Comparison of ENCODE assay signal across 8 cellular contexts in the genomic region with DNA sequence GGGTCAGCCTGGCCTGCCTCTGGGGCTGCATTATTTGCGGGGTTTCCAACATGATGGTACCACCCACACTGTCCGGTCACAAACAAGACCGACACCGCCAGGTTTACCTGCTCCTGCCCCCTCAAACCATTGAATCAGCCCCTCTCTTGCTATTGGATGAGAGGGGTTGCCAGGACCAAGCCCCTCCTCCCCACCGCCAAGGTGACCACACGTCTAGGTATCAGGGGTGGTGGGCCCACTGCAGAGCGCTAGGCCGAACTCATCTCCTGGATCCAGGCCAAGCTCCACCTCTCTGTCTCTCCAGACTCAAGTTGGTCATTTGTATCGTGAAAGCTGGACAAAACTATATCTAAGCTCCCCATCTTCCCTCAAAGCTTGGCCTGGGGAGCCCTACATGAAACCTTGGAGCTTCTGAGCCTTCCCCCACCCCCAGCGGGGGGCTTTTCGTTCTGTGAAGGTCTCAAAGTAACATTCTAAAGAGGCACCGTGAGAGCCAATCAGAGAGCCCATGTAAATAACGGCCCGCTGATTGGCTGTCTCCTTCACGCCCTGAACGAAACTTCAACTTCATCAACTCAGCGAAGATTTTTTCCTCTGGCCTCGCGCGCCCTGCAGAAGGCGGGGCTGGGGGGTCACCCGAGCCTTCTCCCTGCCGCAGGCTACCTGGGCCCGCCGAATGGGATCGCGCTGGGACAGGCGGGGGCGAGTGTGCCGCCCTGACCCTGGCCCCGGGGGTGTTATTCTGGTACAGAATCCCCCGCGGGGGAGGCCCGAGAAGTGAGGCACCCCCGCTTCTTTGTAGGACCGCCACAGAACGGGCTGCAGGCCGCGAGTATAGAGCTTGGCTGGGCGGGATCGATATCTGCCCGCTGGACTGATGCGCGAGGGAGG. TPM values are rescaled to one million over a fixed set of nuclear protein-coding genes. Genes with fewer than 3 reads are reported as not detected.
DNase-seq lines count a peak whose midpoint lies in the region; ATAC-seq and TF ChIP-seq lines count a peak whose summit lies in the region.

No MANE protein-coding gene starts in this region.

- no peak for TF ChIP-seq POLR2A in transverse colon (IDR thresholded peaks at IDR 0.05)

- 9% methylated on average over 42 of the region's 44 CpGs; no CpG with 5 or more reads in 1 of the 2 donors for WGBS in transverse colon (ENCODE audit: low coverage in 1 of 2), 2 donors

- H3K27ac Mint-ChIP-seq in nephron progenitor cell: peak overlapping the region; percentile 98

- H3K4me1 Mint-ChIP-seq in nephron progenitor cell: peaks cover 90% of the 10 kb centered on the region

- peaks cover 21 to 33% (median 22%) of the 10 kb centered on the region in 4 donors for H3K4me1 ChIP-seq in transverse colon

- H3K27me3 ChIP-seq in transverse colon: peaks cover 48% of the 10 kb centered on the region

- TF ChIP-seq CTCF in foreskin fibroblast (IDR thresholded peaks at IDR 0.05; ENCODE audit: low read depth, low read length) (no peak), nephron progenitor cell (IDR thresholded peaks at IDR 0.05) (no peak), transverse colon (IDR thresholded peaks at IDR 0.05) (no peak)

- TF ChIP-seq EP300 in transverse colon (IDR thresholded peaks at IDR 0.05; ENCODE audit: low read depth): no peak

- no peaks in the 10 kb centered on the region for H3K9me3 ChIP-seq in transverse colon

- no peaks in the 10 kb centered on the region for H3K36me3 Mint-ChIP-seq in nephron progenitor cell (ENCODE audit: low read depth)

- in situ Hi-C loops in G401 (cut with HindIII; ENCODE audit: low sequenced_read_pairs) (loop anchor here (5.0 kb wide), 1 partner anchor 44 kb away; no protein-coding TSS in a partner anchor), transverse colon (cut with MboI; ENCODE audit: low pct_ligation_motif_present in 1 of 4, low pct_unique_long_range_greater_than_20kb in 1 of 4, low sequenced_read_pairs in 3 of 4) (no loop called here)

- H3K36me3 ChIP-seq in transverse colon: no peaks in the 10 kb centered on the region

- peak overlapping the region in 2 of 4 donors; percentile 2 to 10 for H3K27ac ChIP-seq in transverse colon

- DNase-seq in G401 (ENCODE audit: low spot score) (peak; percentile 85), OCI-M1 (lab: John Stamatoyannopoulos, UW) (peak; percentile 71), activated gamma-delta T cell treated with Interleukin-2 at 50 U/mL for 16 hours (peak; percentile 44), foreskin fibroblast (peak; percentile 65 to 82), nephron progenitor cell (peak; percentile 83), transverse colon (peak; percentile 66), NCI-H2081 treated with DMSO at 0.1 percent for 48 hours (lab: John Stamatoyannopoulos, UW) (no peak)

- peak; percentile 34 for ATAC-seq in HG02981 (IDR thresholded peaks at IDR 0.05; ENCODE audit: unreplicated experiment)

- H3K4me3 ChIP-seq in foreskin fibroblast (ENCODE audit: low read depth in 1 of 2, low read length in 2 of 2) (peak overlapping the region in 1 of 2 donors; percentile 45), transverse colon (peak overlapping the region; percentile 0 to 42 (median 18))

- H3K27me3 Mint-ChIP-seq in nephron progenitor cell (ENCODE audit: low read depth, poor library complexity): peaks cover 15% of the 10 kb centered on the region

- intact Hi-C loops in transverse colon (cut with DNase I; ENCODE audit: low total_unique reads): loop anchor here (5.0 kb wide), 1 partner anchor 109 kb away; no protein-coding TSS in a partner anchor

- H3K9me3 Mint-ChIP-seq in nephron progenitor cell: no peaks in the 10 kb centered on the region

- H3K4me3 Mint-ChIP-seq in nephron progenitor cell: peak overlapping the region; percentile 84

RNA-seq across cellular contexts. Expression of a gene that starts 49.6 kb away (rescaled TPM):
- 0.31 and 2.0 TPM in 2 replicates for total RNA-seq in G401 (2014; rRNA removed; shearing (Covaris generic))
- under 1 TPM in 1 of 4 donors, not detected in 3; 0.16 TPM for total RNA-seq in transverse colon
